8 cellular contexts compared by ENCODE assay signal in genomic region chr17:45150911-45151809, GRCh38. TPM values are rescaled to one million over a fixed set of nuclear protein-coding genes. Genes with fewer than 3 reads are reported as not detected.
DNase-seq lines count a peak whose midpoint lies in the region; ATAC-seq and TF ChIP-seq lines count a peak whose summit lies in the region.

No MANE protein-coding gene starts in this region.

- TF ChIP-seq CTCF in cardiac muscle cell (IDR thresholded peaks at IDR 0.05; ENCODE audit: low read depth, low read length) (no peak), left lung (IDR thresholded peaks at IDR 0.05) (no peak), uterus (IDR thresholded peaks at IDR 0.05) (no peak), omental fat pad (IDR thresholded peaks at IDR 0.05) (no peak)

- no peaks in the 10 kb centered on the region for H3K27me3 Mint-ChIP-seq in activated naive CD8-positive, alpha-beta T cell

- TF ChIP-seq POLR2A in uterus (IDR thresholded peaks at IDR 0.05): no peak

- ATAC-seq in Right ventricle myocardium inferior (no peak), left lung (no peak), HG03095 (IDR thresholded peaks at IDR 0.05; ENCODE audit: unreplicated experiment) (no peak), omental fat pad (ENCODE audit: low FRiP score) (no peak)

- H3K27ac ChIP-seq in cardiac muscle cell: peak overlapping the region; percentile 88
- H3K27ac ChIP-seq in left lung: peak overlapping the region; percentile 34 to 98
- peak overlapping the region; percentile 58 to 99 for H3K27ac ChIP-seq in uterus

- H3K9me3 Mint-ChIP-seq in activated naive CD8-positive, alpha-beta T cell (ENCODE audit: low read depth): no peaks in the 10 kb centered on the region

- peaks cover 4% of the 10 kb centered on the region for H3K36me3 Mint-ChIP-seq in activated naive CD8-positive, alpha-beta T cell

- no peaks in the 10 kb centered on the region for H3K27me3 ChIP-seq in cardiac muscle cell
- H3K27me3 ChIP-seq in left lung: no peaks in the 10 kb centered on the region
- H3K27me3 ChIP-seq in uterus: no peaks in the 10 kb centered on the region

- DNase-seq in cardiac muscle cell (ENCODE audit: low read depth in 1 of 2, low spot score in 1 of 2) (no peak), Right ventricle myocardium inferior (ENCODE audit: missing footprints) (no peak), left lung (no peak), uterus (no peak), omental fat pad (ENCODE audit: low spot score) (no peak), DMS53 treated with DMSO at 0.1 percent for 48 hours (lab: John Stamatoyannopoulos, UW; ENCODE audit: unreplicated experiment) (no peak)

- peak overlapping the region; percentile 86 for H3K27ac Mint-ChIP-seq in activated naive CD8-positive, alpha-beta T cell

- H3K9me3 ChIP-seq in cardiac muscle cell (ENCODE audit: low read depth): no peaks in the 10 kb centered on the region
- H3K9me3 ChIP-seq in left lung: no peaks in the 10 kb centered on the region
- H3K9me3 ChIP-seq in uterus: no peaks in the 10 kb centered on the region

- H3K4me1 Mint-ChIP-seq in activated naive CD8-positive, alpha-beta T cell (ENCODE audit: low read depth): peaks cover 34% of the 10 kb centered on the region

- intact Hi-C loops in Right ventricle myocardium inferior (cut with DNase I) (no loop called here), left lung (cut with DNase I) (no loop called here), uterus (cut with DNase I; ENCODE audit: low total_unique reads) (no loop called here)

- H3K4me1 ChIP-seq in cardiac muscle cell (ENCODE audit: low read depth) (peaks cover 13% of the 10 kb centered on the region), left lung (peaks cover 13 to 49% of the 10 kb centered on the region in 2 donors), uterus (peaks cover 6% of the 10 kb centered on the region in 2 donors)

- H3K4me3 ChIP-seq in cardiac muscle cell (peak overlapping the region; percentile 66), left lung (peak overlapping the region; percentile 71 to 73), uterus (peak overlapping the region; percentile 71 to 76)

- no peaks in the 10 kb centered on the region for H3K36me3 ChIP-seq in cardiac muscle cell
- H3K36me3 ChIP-seq in left lung: no peaks in the 10 kb centered on the region
- H3K36me3 ChIP-seq in uterus: no peaks in the 10 kb centered on the region

- H3K4me3 Mint-ChIP-seq in activated naive CD8-positive, alpha-beta T cell: peak overlapping the region; percentile 94

RNA-seq across cellular contexts. Expression of gene HEXIM1, which starts 2.9 kb away (rescaled TPM):
- 20.9 and 34.8 TPM in 2 replicates for total RNA-seq in cardiac muscle cell
- 17.7 and 17.9 TPM in 2 replicates for polyA plus RNA-seq in cardiac muscle cell
- total RNA-seq in Right ventricle myocardium inferior: 33.1 TPM
- 10 to 100 TPM; 27.3 to 34.6 TPM for total RNA-seq in left lung
- total RNA-seq in uterus: 10 to 100 TPM; 23.8 to 60.6 (median 26.7) TPM
- 10 to 100 TPM; 21.9 to 31.0 (median 24.3) TPM for total RNA-seq in omental fat pad

RNA-seq across cellular contexts. Expression of gene HEXIM2, which starts 10.5 kb away (rescaled TPM):
- total RNA-seq in cardiac muscle cell (17.6 and 21.3 TPM in 2 replicates), Right ventricle myocardium inferior (9.0 TPM), left lung (1 to 10 TPM; 5.4 to 6.0 TPM), uterus (10 to 100 TPM in 1 of 4 donors, 1 to 10 TPM in 2, not detected in 1; 3.0 to 11.6 (median 7.6) TPM), omental fat pad (1 to 10 TPM; 1.4 to 9.3 (median 3.9) TPM)
- 14.5 and 22.3 TPM in 2 replicates for polyA plus RNA-seq in cardiac muscle cell

RNA-seq across cellular contexts. Expression of gene ACBD4, which starts 15.7 kb away (rescaled TPM):
- total RNA-seq in cardiac muscle cell (16.3 and 29.3 TPM in 2 replicates), Right ventricle myocardium inferior (6.7 TPM), left lung (10 to 100 TPM; 10.6 to 15.7 TPM), uterus (10 to 100 TPM in 3 of 4 donors, 1 to 10 TPM in 1; 7.8 to 37.7 (median 26.1) TPM), omental fat pad (10 to 100 TPM in 2 of 4 donors, 1 to 10 TPM in 2; 6.4 to 23.2 (median 8.5) TPM)
- polyA plus RNA-seq in cardiac muscle cell: 20.5 and 30.5 TPM in 2 replicates

RNA-seq across cellular contexts. Expression of gene PLCD3, which starts 18.8 kb away (rescaled TPM):
- total RNA-seq in cardiac muscle cell (41.0 and 66.3 TPM in 2 replicates), Right ventricle myocardium inferior (200 TPM), left lung (10 to 100 TPM; 41.0 to 49.1 TPM), uterus (10 to 100 TPM in 2 of 4 donors, 1 to 10 TPM in 2; 1.5 to 90.8 (median 8.9) TPM), omental fat pad (10 to 100 TPM; 35.4 to 68.4 (median 44.2) TPM)
- polyA plus RNA-seq in cardiac muscle cell: 36.0 and 41.7 TPM in 2 replicates
